ENCODE assay signal across 13 cellular contexts in the genomic region with DNA sequence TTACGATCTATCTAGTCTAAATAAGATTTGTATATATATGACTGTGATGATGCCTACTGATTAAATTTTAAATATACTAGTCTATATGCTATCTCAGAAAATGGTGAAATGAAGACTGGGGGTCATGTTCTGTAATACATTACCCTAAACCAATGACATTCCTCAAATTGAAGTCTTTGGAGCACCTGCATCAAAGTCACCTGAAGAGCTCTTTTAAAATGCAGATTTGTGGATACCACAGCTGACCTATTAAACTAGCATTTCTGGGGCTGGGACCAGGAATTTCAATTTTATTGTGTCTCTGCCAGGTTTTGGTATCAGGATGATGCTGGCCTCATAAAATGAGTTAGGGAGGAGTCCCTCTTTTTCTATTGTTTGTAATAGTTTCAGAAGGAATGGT.
DNase-seq lines count a peak whose midpoint lies in the region; ATAC-seq and TF ChIP-seq lines count a peak whose summit lies in the region.
"Had no signal": no experiment of that assay in that cellular context is flagged by ENCODE, and none has a peak within 500 bp of the region (broad histone marks: within the 10 kb centered on the region; RNA-seq: fewer than 3 reads in every experiment).

No MANE protein-coding gene starts in this region.

- POLR2A ChIA-PET in Caco-2 (lab: Charles Lee), result no interaction called here

- in situ Hi-C loops in G401 (cut with HindIII; ENCODE audit: low sequenced_read_pairs), result no loop called here

- H3K36me3 ChIP-seq in Caco-2 (ENCODE audit: control insufficient read depth, insufficient read depth, low read length), result no peaks in the 10 kb centered on the region
- H3K36me3 ChIP-seq: BE2C, HAP-1 had no signal

- CTCF ChIA-PET in Caco-2 (lab: Charles Lee), result no interaction called here

- no peak overlapping the region for H3K4me3 Mint-ChIP-seq in Caco-2 (ENCODE audit: unreplicated experiment)
- no peak overlapping the region for H3K4me3 Mint-ChIP-seq in activated T-helper 17 cell treated with anti-CD3 and anti-CD28 coated beads, Interleukin-2, amount 50 U/mL, for 72 hours
- peak overlapping the region; percentile 36 for H3K4me3 Mint-ChIP-seq in stimulated activated effector memory CD8-positive, alpha-beta T cell treated with anti-CD3 and anti-CD28 coated beads, Interleukin-12 subunit alpha, Interleukin-12 subunit beta, amount 100 ng/mL, for 72 hours
- H3K4me3 Mint-ChIP-seq: CD4-positive, alpha-beta T cell had no signal

- no peak overlapping the region for H3K4me3 ChIP-seq in Caco-2 (ENCODE audit: low read depth, low read length)
- H3K4me3 ChIP-seq: HAP-1 had no signal

- H3K9me3 ChIP-seq in Caco-2, result no peaks in the 10 kb centered on the region
- H3K9me3 ChIP-seq: BE2C, HAP-1 had no signal

- no peak for ATAC-seq in activated T-helper 17 cell treated with anti-CD3 and anti-CD28 coated beads, Interleukin-2, amount 50 U/mL, for 72 hours (replicated peaks)
- ATAC-seq in stimulated activated effector memory CD8-positive, alpha-beta T cell treated with anti-CD3 and anti-CD28 coated beads, Interleukin-12 subunit alpha, Interleukin-12 subunit beta, amount 100 ng/mL, for 72 hours, result no peak
- no peak for ATAC-seq in HG03095 (IDR thresholded peaks at IDR 0.05; ENCODE audit: unreplicated experiment)

- H3K27me3 ChIP-seq in Caco-2 (replicated peaks; ENCODE audit: control insufficient read depth, insufficient read depth, low read length), result no peaks in the 10 kb centered on the region
- H3K27me3 ChIP-seq: BE2C had no signal

- no TSS peak for BruUV-seq in Caco-2 (replicated peaks; lab: Mats Ljungman, UMichigan)

- intact Hi-C loops in Caco-2 (cut with micrococcal nuclease; ENCODE audit: unreplicated experiment), result no loop called here

- H3K4me1 ChIP-seq in Caco-2, result no peaks in the 10 kb centered on the region
- H3K4me1 ChIP-seq: BE2C, HAP-1 had no signal

- peaks cover 9% of the 10 kb centered on the region for H3K36me3 Mint-ChIP-seq in Caco-2 (ENCODE audit: insufficient read depth, unreplicated experiment)
- no peaks in the 10 kb centered on the region for H3K36me3 Mint-ChIP-seq in activated T-helper 17 cell treated with anti-CD3 and anti-CD28 coated beads, Interleukin-2, amount 50 U/mL, for 72 hours (ENCODE audit: low read depth)
- H3K36me3 Mint-ChIP-seq in stimulated activated effector memory CD8-positive, alpha-beta T cell treated with anti-CD3 and anti-CD28 coated beads, Interleukin-12 subunit alpha, Interleukin-12 subunit beta, amount 100 ng/mL, for 72 hours, result no peaks in the 10 kb centered on the region

- peaks cover 8% of the 10 kb centered on the region for H3K4me1 Mint-ChIP-seq in Caco-2 (ENCODE audit: low read depth, unreplicated experiment)
- H3K4me1 Mint-ChIP-seq in activated T-helper 17 cell treated with anti-CD3 and anti-CD28 coated beads, Interleukin-2, amount 50 U/mL, for 72 hours, result peaks cover 26% of the 10 kb centered on the region
- peaks cover 36% of the 10 kb centered on the region for H3K4me1 Mint-ChIP-seq in stimulated activated effector memory CD8-positive, alpha-beta T cell treated with anti-CD3 and anti-CD28 coated beads, Interleukin-12 subunit alpha, Interleukin-12 subunit beta, amount 100 ng/mL, for 72 hours

- H3K27me3 Mint-ChIP-seq in Caco-2 (ENCODE audit: insufficient read depth, unreplicated experiment), result no peaks in the 10 kb centered on the region
- no peaks in the 10 kb centered on the region for H3K27me3 Mint-ChIP-seq in activated T-helper 17 cell treated with anti-CD3 and anti-CD28 coated beads, Interleukin-2, amount 50 U/mL, for 72 hours
- H3K27me3 Mint-ChIP-seq: CD4-positive, alpha-beta T cell had no signal

- no peak for TF ChIP-seq CTCF in Caco-2 (IDR thresholded peaks at IDR 0.05; ENCODE audit: insufficient read depth in 1 of 2, low read depth in 1 of 2, low read length in 1 of 2, severe bottlenecking in 1 of 2, unreplicated experiment in 1 of 2)

- H3K9me3 Mint-ChIP-seq in Caco-2 (ENCODE audit: unreplicated experiment), result no peaks in the 10 kb centered on the region
- no peaks in the 10 kb centered on the region for H3K9me3 Mint-ChIP-seq in activated T-helper 17 cell treated with anti-CD3 and anti-CD28 coated beads, Interleukin-2, amount 50 U/mL, for 72 hours
- no peaks in the 10 kb centered on the region for H3K9me3 Mint-ChIP-seq in stimulated activated effector memory CD8-positive, alpha-beta T cell treated with anti-CD3 and anti-CD28 coated beads, Interleukin-12 subunit alpha, Interleukin-12 subunit beta, amount 100 ng/mL, for 72 hours
- H3K9me3 Mint-ChIP-seq: CD4-positive, alpha-beta T cell had no signal

- DNase-seq in Caco-2 (no peak), G401 (ENCODE audit: low spot score) (peak; percentile 47), RPMI8226 (no peak)
- no peak for DNase-seq in stimulated activated effector memory CD8-positive, alpha-beta T cell treated with anti-CD3 and anti-CD28 coated beads, Interleukin-12 subunit alpha, Interleukin-12 subunit beta, amount 100 ng/mL, for 72 hours (ENCODE audit: low spot score in 2 of 2)
- DNase-seq: ACHN; BE2C; CD4-positive, alpha-beta T cell; DMS53; DND-41; EL had no signal

- peak overlapping the region; percentile 13 for H3K27ac Mint-ChIP-seq in Caco-2 (ENCODE audit: unreplicated experiment)
- H3K27ac Mint-ChIP-seq in activated T-helper 17 cell treated with anti-CD3 and anti-CD28 coated beads, Interleukin-2, amount 50 U/mL, for 72 hours, result peak overlapping the region; percentile 79
- peak overlapping the region; percentile 78 for H3K27ac Mint-ChIP-seq in stimulated activated effector memory CD8-positive, alpha-beta T cell treated with anti-CD3 and anti-CD28 coated beads, Interleukin-12 subunit alpha, Interleukin-12 subunit beta, amount 100 ng/mL, for 72 hours
- H3K27ac Mint-ChIP-seq: CD4-positive, alpha-beta T cell had no signal

Comparison
In these comparisons a context has a peak if more than half of its experiments do, and no peak if none do; other contexts are left out.
1. H3K27ac Mint-ChIP-seq: peak in every context shown above with its lines; median percentile 79 in activated T-helper 17 cell treated with anti-CD3 and anti-CD28 coated beads, Interleukin-2, amount 50 U/mL, for 72 hours; 78 in stimulated activated effector memory CD8-positive, alpha-beta T cell treated with anti-CD3 and anti-CD28 coated beads, Interleukin-12 subunit alpha, Interleukin-12 subunit beta, amount 100 ng/mL, for 72 hours; 13 in Caco-2.